Comparison of ENCODE assay signal across 15 cellular contexts in the genomic region with DNA sequence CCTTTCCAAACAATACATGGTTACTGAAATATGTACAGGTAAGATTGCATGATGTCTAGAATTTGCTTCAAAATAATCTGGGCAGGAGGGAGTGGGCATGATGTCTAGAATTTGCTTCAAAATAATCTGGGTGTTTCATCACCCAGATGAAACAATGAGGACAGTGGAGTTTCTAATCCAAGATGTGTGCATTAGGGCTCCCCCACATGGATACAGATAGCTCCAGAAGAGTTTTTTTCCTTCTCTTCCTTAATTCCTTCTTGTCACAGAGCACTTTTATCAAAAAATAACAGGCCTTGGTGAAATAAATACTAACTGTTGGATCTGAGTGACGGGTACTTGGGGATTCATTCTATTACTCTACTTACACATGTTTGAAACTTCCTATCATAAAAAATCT. TPM values are rescaled to one million over a fixed set of nuclear protein-coding genes. Genes with fewer than 3 reads are reported as not detected.
DNase-seq lines count a peak whose midpoint lies in the region; ATAC-seq, FAIRE-seq and TF ChIP-seq lines count a peak whose summit lies in the region.
"Had no signal": no experiment of that assay in that cellular context is flagged by ENCODE, and none has a peak within 500 bp of the region (broad histone marks: within the 10 kb centered on the region; RNA-seq: fewer than 3 reads in every experiment).

No MANE protein-coding gene starts in this region.

- H3K36me3 ChIP-seq in keratinocyte (ENCODE audit: control insufficient read depth in 2 of 2, extremely low read depth in 1 of 2, insufficient read depth in 2 of 2, low read length in 2 of 2), result peaks cover 1 to 16% of the 10 kb centered on the region in 2 experiments

- no peak for ATAC-seq in activated T-cell treated with anti-CD3 and anti-CD28 coated beads, Interleukin-2, amount 50 U/mL, for 4 hours
- ATAC-seq in activated B cell treated with CpG ODN at 0.5 μM for 24 hours (ENCODE audit: low read depth) (no peak), HG02840 (IDR thresholded peaks at IDR 0.05; ENCODE audit: low FRiP score, unreplicated experiment) (no peak)

- intact Hi-C loops in activated B cell treated with CpG ODN at 0.5 μM for 24 hours (cut with micrococcal nuclease), result no loop called here

- H2AFZ ChIP-seq in keratinocyte (ENCODE audit: control insufficient read depth, low read length), result no peak overlapping the region
- H2AFZ ChIP-seq: hepatocyte had no signal

- POLR2A ChIA-PET in activated B cell treated with CpG ODN at 0.5 μM for 24 hours (lab: Charles Lee), result interaction anchor here (0.6 kb wide), 1 partner anchor 33 kb away, joined by 4 read pairs; no protein-coding TSS in a partner anchor

- H3K4me3 ChIP-seq in keratinocyte (ENCODE audit: control insufficient read depth in 2 of 3, extremely low read depth in 1 of 3, insufficient read depth in 2 of 3, low read depth in 1 of 3, low read length in 3 of 3), result no peak overlapping the region
- H3K4me3 ChIP-seq: hepatocyte, pancreas had no signal

- H3K4me3 Mint-ChIP-seq in activated T-cell treated with anti-CD3 and anti-CD28 coated beads, Interleukin-2, amount 50 U/mL, for 24 hours, result no peak overlapping the region
- no peak overlapping the region for H3K4me3 Mint-ChIP-seq in activated T-cell treated with anti-CD3 and anti-CD28 coated beads, Interleukin-2, amount 50 U/mL, for 4 hours
- H3K4me3 Mint-ChIP-seq in activated B cell treated with CpG ODN at 0.5 μM for 24 hours, result no peak overlapping the region
- H3K4me3 Mint-ChIP-seq: activated naive CD4-positive, alpha-beta T cell treated with anti-CD3 and anti-CD28 coated beads for 36 hours had no signal

- peaks cover 4% of the 10 kb centered on the region for H3K79me2 ChIP-seq in keratinocyte (ENCODE audit: control insufficient read depth, insufficient read depth, low read length)

- H3K27ac ChIP-seq in keratinocyte (ENCODE audit: control insufficient read depth, insufficient read depth, low read length), result peak overlapping the region; percentile 90
- H3K27ac ChIP-seq: hepatocyte, pancreas, WERI-Rb-1 had no signal

- H4K20me1 ChIP-seq in keratinocyte (ENCODE audit: control insufficient read depth, extremely low read depth, insufficient read depth, low read length), result no peaks in the 10 kb centered on the region

- peaks cover 48% of the 10 kb centered on the region for H3K4me1 Mint-ChIP-seq in activated T-cell treated with anti-CD3 and anti-CD28 coated beads, Interleukin-2, amount 50 U/mL, for 24 hours (ENCODE audit: low read depth)
- peaks cover 30% of the 10 kb centered on the region for H3K4me1 Mint-ChIP-seq in activated T-cell treated with anti-CD3 and anti-CD28 coated beads, Interleukin-2, amount 50 U/mL, for 4 hours (ENCODE audit: low read depth)
- H3K4me1 Mint-ChIP-seq in activated B cell treated with CpG ODN at 0.5 μM for 24 hours, result peaks cover 25% of the 10 kb centered on the region

- no peak overlapping the region for H3K4me2 ChIP-seq in keratinocyte (ENCODE audit: control insufficient read depth, extremely low read depth, insufficient read depth, low read depth, low read length)
- H3K4me2 ChIP-seq: hepatocyte had no signal

- no peak overlapping the region for H3K9ac ChIP-seq in keratinocyte (ENCODE audit: control insufficient read depth, extremely low read depth, insufficient read depth, low read length)

- no peaks in the 10 kb centered on the region for H3K9me1 ChIP-seq in keratinocyte (ENCODE audit: control insufficient read depth, extremely low read depth, insufficient read depth, low read length)

- CTCF ChIA-PET in activated B cell treated with CpG ODN at 0.5 μM for 24 hours (lab: Charles Lee), result interaction anchor here (10.4 kb wide), 1 partner anchor 83 kb away, joined by 223 read pairs; no protein-coding TSS in a partner anchor

- DNase-seq in activated T-cell treated with anti-CD3 and anti-CD28 coated beads, Interleukin-2, amount 50 U/mL, for 24 hours, result no peak
- DNase-seq in activated T-cell treated with anti-CD3 and anti-CD28 coated beads, Interleukin-2, amount 50 U/mL, for 4 hours, result no peak
- DNase-seq in activated B cell treated with CpG ODN at 0.5 μM for 24 hours, result no peak
- DNase-seq in keratinocyte (ENCODE audit: low read depth, low spot score), result no peak
- no peak for DNase-seq in SK-N-DZ (ENCODE audit: low spot score)
- DNase-seq in activated effector memory CD4-positive, alpha-beta T cell treated with anti-CD3 and anti-CD28 coated beads, Interleukin-2, amount 50 U/mL, for 16 hours, result no peak
- DNase-seq in activated CD8-positive, alpha-beta memory T cell treated with anti-CD3 and anti-CD28 coated beads for 24 hours, result no peak
- DNase-seq: activated naive CD4-positive, alpha-beta T cell treated with anti-CD3 and anti-CD28 coated beads for 36 hours; NCI-H2081 treated with DMSO at 0.1 percent for 48 hours; NCI-H774; pancreas; stimulated activated CD4-positive, alpha-beta T cell treated with anti-CD3 and anti-CD28 coated beads, Interleukin-4, amount 100 ng/mL, for 1 hour had no signal

- H3K9me3 Mint-ChIP-seq in activated T-cell treated with anti-CD3 and anti-CD28 coated beads, Interleukin-2, amount 50 U/mL, for 24 hours, result no peaks in the 10 kb centered on the region
- H3K9me3 Mint-ChIP-seq in activated T-cell treated with anti-CD3 and anti-CD28 coated beads, Interleukin-2, amount 50 U/mL, for 4 hours, result no peaks in the 10 kb centered on the region
- no peaks in the 10 kb centered on the region for H3K9me3 Mint-ChIP-seq in activated B cell treated with CpG ODN at 0.5 μM for 24 hours
- H3K9me3 Mint-ChIP-seq: activated naive CD4-positive, alpha-beta T cell treated with anti-CD3 and anti-CD28 coated beads for 36 hours had no signal

- peaks cover 75% of the 10 kb centered on the region for H3K36me3 Mint-ChIP-seq in activated T-cell treated with anti-CD3 and anti-CD28 coated beads, Interleukin-2, amount 50 U/mL, for 24 hours (ENCODE audit: low read depth)
- H3K36me3 Mint-ChIP-seq in activated T-cell treated with anti-CD3 and anti-CD28 coated beads, Interleukin-2, amount 50 U/mL, for 4 hours (ENCODE audit: insufficient read depth), result peaks cover 20% of the 10 kb centered on the region
- peaks cover 46% of the 10 kb centered on the region for H3K36me3 Mint-ChIP-seq in activated B cell treated with CpG ODN at 0.5 μM for 24 hours (ENCODE audit: low read depth)

- H3K27me3 ChIP-seq in keratinocyte (ENCODE audit: control insufficient read depth, extremely low read depth, insufficient read depth, low read length), result no peaks in the 10 kb centered on the region
- H3K27me3 ChIP-seq: hepatocyte, pancreas had no signal

- TF ChIP-seq CTCF in activated B cell treated with CpG ODN at 0.5 μM for 24 hours (IDR thresholded peaks at IDR 0.05), result no peak
- TF ChIP-seq CTCF in keratinocyte (optimal IDR thresholded peaks at IDR 0.05 in 1 of 3, IDR thresholded peaks at IDR 0.05 in 1 of 3, conservative IDR thresholded peaks at IDR 0.05 in 1 of 3; ENCODE audit: extremely low read depth in 1 of 3, insufficient read depth in 2 of 3, low read length in 3 of 3), result peak in 1 of 3 experiments; percentile 14

- no peaks in the 10 kb centered on the region for H3K27me3 Mint-ChIP-seq in activated T-cell treated with anti-CD3 and anti-CD28 coated beads, Interleukin-2, amount 50 U/mL, for 24 hours
- no peaks in the 10 kb centered on the region for H3K27me3 Mint-ChIP-seq in activated T-cell treated with anti-CD3 and anti-CD28 coated beads, Interleukin-2, amount 50 U/mL, for 4 hours (ENCODE audit: low read depth)
- H3K27me3 Mint-ChIP-seq in activated B cell treated with CpG ODN at 0.5 μM for 24 hours, result no peaks in the 10 kb centered on the region

- H3K9me3 ChIP-seq in keratinocyte (ENCODE audit: control insufficient read depth, low read depth, low read length), result no peaks in the 10 kb centered on the region
- H3K9me3 ChIP-seq: pancreas had no signal

- dilution Hi-C loops in keratinocyte (cut with MboI; ENCODE audit: extremely low pct_ligation_motif_present, low sequenced_read_pairs), result no loop called here

- FAIRE-seq in keratinocyte (lab: Jason Lieb, UNC), result no peak
- FAIRE-seq: pancreas had no signal

- H3K4me1 ChIP-seq in keratinocyte (ENCODE audit: control insufficient read depth, extremely low read depth, insufficient read depth, low read length), result peaks cover 75% of the 10 kb centered on the region
- H3K4me1 ChIP-seq: pancreas had no signal

- H3K27ac Mint-ChIP-seq in activated T-cell treated with anti-CD3 and anti-CD28 coated beads, Interleukin-2, amount 50 U/mL, for 24 hours, result peak overlapping the region; percentile 66
- peak overlapping the region; percentile 6 for H3K27ac Mint-ChIP-seq in activated B cell treated with CpG ODN at 0.5 μM for 24 hours
- H3K27ac Mint-ChIP-seq: activated naive CD4-positive, alpha-beta T cell treated with anti-CD3 and anti-CD28 coated beads for 36 hours had no signal

RNA-seq across cellular contexts. Expression of a gene that starts 14.9 kb away (rescaled TPM):
- total RNA-seq in activated T-cell treated with anti-CD3 and anti-CD28 coated beads, Interleukin-2, amount 50 U/mL, for 4 hours, result 10 to 100 TPM; 89.0 to 94.3 (median 91.7) TPM
- total RNA-seq in activated B cell treated with CpG ODN at 0.5 μM for 24 hours, result 61.2 and 66.6 TPM in 2 replicates
- polyA plus RNA-seq in keratinocyte, result 173 to 414 TPM (median 199 TPM) in 3 replicates
- polyA plus RNA-seq in keratinocyte (2011; ENCODE audit: low read depth), result 58.4 TPM
- 310 and 443 TPM in 2 replicates for polyA plus RNA-seq in keratinocyte (2011; cell fraction: cytosol; rRNA removed)
- 111 and 127 TPM in 2 replicates for polyA plus RNA-seq in keratinocyte (2011; cell fraction: nucleus; rRNA removed)
- 199 and 361 TPM in 2 replicates for polyA plus RNA-seq in keratinocyte (2012; ENCODE audit: low replicate concordance)
- 133 to 246 TPM (median 216 TPM) in 3 replicates for polyA minus RNA-seq in keratinocyte
- 153 TPM for polyA minus RNA-seq in keratinocyte (2011; cell fraction: cytosol; rRNA and poly(A)+ RNA removed)
- polyA minus RNA-seq in keratinocyte (2011; cell fraction: nucleus; rRNA and poly(A)+ RNA removed), result 31.7 and 39.0 TPM in 2 replicates
- 85.3 and 102 TPM in 2 replicates for polyA plus RNA-seq in SK-N-DZ (2014; cell fraction: cytosol; rRNA removed)
- polyA plus RNA-seq in SK-N-DZ (2014; cell fraction: nucleus; rRNA removed), result 33.7 and 41.0 TPM in 2 replicates

RNA-seq across cellular contexts. Expression of a gene that starts 28.2 kb away (rescaled TPM):
- total RNA-seq in activated T-cell treated with anti-CD3 and anti-CD28 coated beads, Interleukin-2, amount 50 U/mL, for 4 hours, result 100 to 1,000 TPM; 532 to 555 (median 540) TPM
- 227 and 239 TPM in 2 replicates for total RNA-seq in activated B cell treated with CpG ODN at 0.5 μM for 24 hours
- 93.5 to 137 TPM (median 115 TPM) in 3 replicates for polyA plus RNA-seq in keratinocyte
- 98.2 TPM for polyA plus RNA-seq in keratinocyte (2011; ENCODE audit: low read depth)
- 52.3 and 81.0 TPM in 2 replicates for polyA plus RNA-seq in keratinocyte (2011; cell fraction: cytosol; rRNA removed)
- polyA plus RNA-seq in keratinocyte (2011; cell fraction: nucleus; rRNA removed), result 83.5 and 87.6 TPM in 2 replicates
- 84.1 and 237 TPM in 2 replicates for polyA plus RNA-seq in keratinocyte (2012; ENCODE audit: low replicate concordance)
- polyA minus RNA-seq in keratinocyte, result 182 to 302 TPM (median 247 TPM) in 3 replicates
- polyA minus RNA-seq in keratinocyte (2011; cell fraction: cytosol; rRNA and poly(A)+ RNA removed), result 189 TPM
- 187 and 308 TPM in 2 replicates for polyA minus RNA-seq in keratinocyte (2011; cell fraction: nucleus; rRNA and poly(A)+ RNA removed)
- 142 and 171 TPM in 2 replicates for polyA plus RNA-seq in SK-N-DZ (2014; cell fraction: cytosol; rRNA removed)
- 75.6 and 89.6 TPM in 2 replicates for polyA plus RNA-seq in SK-N-DZ (2014; cell fraction: nucleus; rRNA removed)

RNA-seq across cellular contexts. Expression of a gene that starts 56.8 kb away (rescaled TPM):
- total RNA-seq in activated T-cell treated with anti-CD3 and anti-CD28 coated beads, Interleukin-2, amount 50 U/mL, for 4 hours, result 1 to 10 TPM; 2.0 to 2.6 (median 2.3) TPM
- not detected in 2 replicates for total RNA-seq in activated B cell treated with CpG ODN at 0.5 μM for 24 hours
- polyA plus RNA-seq in keratinocyte, result 289 to 702 TPM (median 397 TPM) in 3 replicates
- polyA plus RNA-seq in keratinocyte (2011; ENCODE audit: low read depth), result 35.6 TPM
- polyA plus RNA-seq in keratinocyte (2011; cell fraction: cytosol; rRNA removed), result 237 and 295 TPM in 2 replicates
- 536 and 559 TPM in 2 replicates for polyA plus RNA-seq in keratinocyte (2011; cell fraction: nucleus; rRNA removed)
- 21.7 and 645 TPM in 2 replicates for polyA plus RNA-seq in keratinocyte (2012; ENCODE audit: low replicate concordance)
- polyA minus RNA-seq in keratinocyte, result 352 to 681 TPM (median 403 TPM) in 3 replicates
- polyA minus RNA-seq in keratinocyte (2011; cell fraction: cytosol; rRNA and poly(A)+ RNA removed), result 226 TPM
- 248 and 370 TPM in 2 replicates for polyA minus RNA-seq in keratinocyte (2011; cell fraction: nucleus; rRNA and poly(A)+ RNA removed)
- polyA plus RNA-seq in SK-N-DZ (2014; cell fraction: cytosol; rRNA removed), result 75.7 and 82.2 TPM in 2 replicates
- 29.9 and 30.5 TPM in 2 replicates for polyA plus RNA-seq in SK-N-DZ (2014; cell fraction: nucleus; rRNA removed)
